In genomic region chr4:139605516-139605915, GRCh38 we compare ENCODE assay signal across 14 cellular contexts.
"Had no signal": no experiment of that assay in that cellular context is flagged by ENCODE, and none has a peak within 500 bp of the region (broad histone marks: within the 10 kb centered on the region; RNA-seq: fewer than 3 reads in every experiment).

No MANE protein-coding gene starts in this region.

- H3K27me3 ChIP-seq: adrenal gland, hepatocyte, ovary, stomach had no signal

- H3K4me3 ChIP-seq: adrenal gland, hepatocyte, ovary, stomach, thoracic aorta had no signal

- H3K4me3 Mint-ChIP-seq: activated CD4-positive, alpha-beta T cell treated with anti-CD3 and anti-CD28 coated beads, Interleukin-2, amount 10 ng/mL, durations not matched to agents 7 days and 5 days; WTC11 had no signal

- H3K27ac Mint-ChIP-seq: WTC11 had no signal

- H3K4me2 ChIP-seq: hepatocyte, SK-N-SH had no signal

- H3K9me3 ChIP-seq: adrenal gland, ovary, SK-N-SH, stomach, thoracic aorta had no signal

- H3K36me3 Mint-ChIP-seq: WTC11 had no signal

- H3K27ac ChIP-seq: adrenal gland, epithelial cell of prostate, hepatocyte, ovary, stomach, thoracic aorta had no signal

- DNase-seq: activated CD4-positive, alpha-beta T cell treated with anti-CD3 and anti-CD28 coated beads, Interleukin-2, amount 10 ng/mL, durations not matched to agents 7 days and 5 days; activated effector memory CD4-positive, alpha-beta T cell treated with anti-CD3 and anti-CD28 coated beads, Interleukin-2, amount 50 U/mL, for 16 hours; adrenal gland; effector memory CD8-positive, alpha-beta T cell; ovary; SK-N-SH; stimulated activated CD4-positive, alpha-beta T cell treated with anti-CD3 and anti-CD28 coated beads, Interleukin-2, amount 100 ng/mL, for 48 hours; stimulated activated CD8-positive, alpha-beta memory T cell treated with anti-CD3 and anti-CD28 coated beads, Interleukin-4, amount 100 ng/mL, for 48 hours; stomach; T-helper 1 cell had no signal

- H3K79me2 ChIP-seq: hepatocyte had no signal

- H3K9me3 Mint-ChIP-seq: effector memory CD8-positive, alpha-beta T cell had no signal

- H3K36me3 ChIP-seq: adrenal gland, ovary, stomach, thoracic aorta had no signal

- H2AFZ ChIP-seq: hepatocyte had no signal

- H3K9ac ChIP-seq: SK-N-SH had no signal

- H3K4me1 ChIP-seq: adrenal gland had no signal
